Comparison of ENCODE assay signal across 23 cellular contexts in the genomic region with DNA sequence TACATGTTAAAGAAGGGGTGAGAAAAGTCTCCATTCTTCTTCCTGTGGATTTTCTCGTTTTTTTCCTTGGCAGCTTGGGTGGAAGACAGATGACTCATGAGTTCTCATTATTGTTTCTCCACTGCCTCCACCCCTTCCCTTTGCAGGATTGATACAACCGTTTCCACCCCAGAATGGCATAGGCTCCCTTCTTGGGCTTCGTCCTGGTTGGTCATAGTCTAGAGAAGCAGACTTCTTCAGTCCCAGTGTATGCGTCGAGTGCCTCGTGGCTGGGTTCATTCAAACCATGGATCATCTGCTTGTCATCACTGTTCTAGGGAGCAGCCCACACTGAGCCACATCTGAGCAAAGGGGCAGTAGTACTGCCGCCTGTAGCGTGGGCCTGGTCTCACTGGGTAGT. TPM values are rescaled to one million over a fixed set of nuclear protein-coding genes. Genes with fewer than 3 reads are reported as not detected.
DNase-seq lines count a peak whose midpoint lies in the region; FAIRE-seq and TF ChIP-seq lines count a peak whose summit lies in the region.
"Had no signal": no experiment of that assay in that cellular context is flagged by ENCODE, and none has a peak within 500 bp of the region (broad histone marks: within the 10 kb centered on the region; RNA-seq: fewer than 3 reads in every experiment).

No MANE protein-coding gene starts in this region.

- dilution Hi-C loops in keratinocyte (cut with MboI; ENCODE audit: extremely low pct_ligation_motif_present, low sequenced_read_pairs) = no loop called here

- no peak overlapping the region for H3K4me3 Mint-ChIP-seq in endodermal cell
- H3K4me3 Mint-ChIP-seq: activated CD8-positive, alpha-beta T cell treated with anti-CD3 and anti-CD28 coated beads, Interleukin-2, amount 10 ng/mL, durations not matched to agents 7 days and 5 days; CD4-positive, CD25-positive, alpha-beta regulatory T cell; natural killer cell treated with Interleukin-12 subunit alpha and Interleukin-12 subunit beta and Interleukin-15 and Interleukin-18, amount 100 ng/mL, for 72 hours had no signal

- H3K9me3 Mint-ChIP-seq in endodermal cell = no peaks in the 10 kb centered on the region
- H3K9me3 Mint-ChIP-seq: CD4-positive, CD25-positive, alpha-beta regulatory T cell; natural killer cell treated with Interleukin-12 subunit alpha and Interleukin-12 subunit beta and Interleukin-15 and Interleukin-18, amount 100 ng/mL, for 72 hours had no signal

- H3K27me3 Mint-ChIP-seq in endodermal cell (ENCODE audit: insufficient read depth) = no peaks in the 10 kb centered on the region
- H3K27me3 Mint-ChIP-seq: CD4-positive, CD25-positive, alpha-beta regulatory T cell had no signal

- H3K27ac Mint-ChIP-seq in endodermal cell = no peak overlapping the region
- H3K27ac Mint-ChIP-seq: activated CD8-positive, alpha-beta T cell treated with anti-CD3 and anti-CD28 coated beads, Interleukin-2, amount 10 ng/mL, durations not matched to agents 7 days and 5 days; CD4-positive, CD25-positive, alpha-beta regulatory T cell; natural killer cell treated with Interleukin-12 subunit alpha and Interleukin-12 subunit beta and Interleukin-15 and Interleukin-18, amount 100 ng/mL, for 72 hours had no signal

- TF ChIP-seq CTCF in endodermal cell (conservative IDR thresholded peaks at IDR 0.05) = no peak
- TF ChIP-seq CTCF in keratinocyte (optimal IDR thresholded peaks at IDR 0.05 in 1 of 3, IDR thresholded peaks at IDR 0.05 in 1 of 3, conservative IDR thresholded peaks at IDR 0.05 in 1 of 3; ENCODE audit: extremely low read depth in 1 of 3, insufficient read depth in 2 of 3, low read length in 3 of 3) = no peak

- DNase-seq in Daoy (ENCODE audit: low read depth) = peak; percentile 62
- DNase-seq in RPMI7951 (ENCODE audit: low read depth) = peak; percentile 53
- peak; percentile 34 for DNase-seq in endodermal cell
- no peak for DNase-seq in keratinocyte (ENCODE audit: low read depth, low spot score)
- DNase-seq in iPS-NIHi7 (ENCODE audit: extremely low spot score) = no peak
- DNase-seq in mesenteric fat pad (ENCODE audit: low spot score) = no peak
- no peak for DNase-seq in SHP77 (lab: John Stamatoyannopoulos, UW)
- DNase-seq: activated CD4-positive, alpha-beta T cell treated with anti-CD3 and anti-CD28 coated beads for 1 hour; activated CD8-positive, alpha-beta T cell treated with anti-CD3 and anti-CD28 coated beads, Interleukin-2, amount 10 ng/mL, durations not matched to agents 7 days and 5 days; adrenal gland; CD4-positive, CD25-positive, alpha-beta regulatory T cell; glutamatergic neuron; IMR-90; midbrain; NCI-H1417 treated with DMSO at 0.1 percent for 48 hours; NCI-H526; substantia nigra; T-helper 9 cell had no signal

- peaks cover 95% of the 10 kb centered on the region for H3K79me2 ChIP-seq in keratinocyte (ENCODE audit: control insufficient read depth, insufficient read depth, low read length)
- H3K79me2 ChIP-seq: parathyroid adenoma had no signal

- H3K36me3 ChIP-seq in endodermal cell (ENCODE audit: control insufficient read depth, insufficient read depth, low read length) (no peaks in the 10 kb centered on the region), keratinocyte (ENCODE audit: control insufficient read depth in 2 of 2, extremely low read depth in 1 of 2, insufficient read depth in 2 of 2, low read length in 2 of 2) (peaks cover 7 to 10% of the 10 kb centered on the region in 2 experiments)
- H3K36me3 ChIP-seq: adrenal gland, esophagus muscularis mucosa had no signal

- no peak overlapping the region for H2AFZ ChIP-seq in keratinocyte (ENCODE audit: control insufficient read depth, low read length)
- H2AFZ ChIP-seq: parathyroid adenoma had no signal

- H3K4me1 Mint-ChIP-seq in endodermal cell = peaks cover 11% of the 10 kb centered on the region

- no peaks in the 10 kb centered on the region for H3K36me3 Mint-ChIP-seq in endodermal cell (ENCODE audit: low read depth)
- H3K36me3 Mint-ChIP-seq: CD4-positive, CD25-positive, alpha-beta regulatory T cell; natural killer cell treated with Interleukin-12 subunit alpha and Interleukin-12 subunit beta and Interleukin-15 and Interleukin-18, amount 100 ng/mL, for 72 hours had no signal

- H3K27me3 ChIP-seq in endodermal cell (ENCODE audit: control insufficient read depth, insufficient read depth, low read length, poor library complexity, severe bottlenecking) = no peaks in the 10 kb centered on the region
- no peaks in the 10 kb centered on the region for H3K27me3 ChIP-seq in keratinocyte (ENCODE audit: control insufficient read depth, extremely low read depth, insufficient read depth, low read length)
- H3K27me3 ChIP-seq: adrenal gland, esophagus muscularis mucosa had no signal

- FAIRE-seq in keratinocyte (lab: Jason Lieb, UNC) = peak; percentile 51
- FAIRE-seq: H1 had no signal

- H3K9me3 ChIP-seq in endodermal cell (ENCODE audit: control insufficient read depth, low read length) (no peaks in the 10 kb centered on the region), keratinocyte (ENCODE audit: control insufficient read depth, low read depth, low read length) (no peaks in the 10 kb centered on the region)
- H3K9me3 ChIP-seq: adrenal gland, esophagus muscularis mucosa had no signal

- peaks cover 2% of the 10 kb centered on the region for H3K9me1 ChIP-seq in keratinocyte (ENCODE audit: control insufficient read depth, extremely low read depth, insufficient read depth, low read length)

- H3K4me3 ChIP-seq in endodermal cell (ENCODE audit: low read length) (no peak overlapping the region), keratinocyte (ENCODE audit: control insufficient read depth in 2 of 3, extremely low read depth in 1 of 3, insufficient read depth in 2 of 3, low read depth in 1 of 3, low read length in 3 of 3) (no peak overlapping the region)
- H3K4me3 ChIP-seq: adrenal gland, esophagus muscularis mucosa had no signal

- 88 to 95% methylated on average over 5 to 8 of the region's 8 CpGs for WGBS in endodermal cell (ENCODE audit: insufficient coverage in 1 of 2, insufficient read length in 1 of 2), 2 experiments

- H3K4me1 ChIP-seq in endodermal cell (ENCODE audit: control insufficient read depth, insufficient read depth, low read length) (no peaks in the 10 kb centered on the region), keratinocyte (ENCODE audit: control insufficient read depth, extremely low read depth, insufficient read depth, low read length) (peaks cover 72% of the 10 kb centered on the region)

- peaks cover 11% of the 10 kb centered on the region for H4K20me1 ChIP-seq in keratinocyte (ENCODE audit: control insufficient read depth, extremely low read depth, insufficient read depth, low read length)

- H3K27ac ChIP-seq in endodermal cell (ENCODE audit: low read depth, low read length) (no peak overlapping the region), keratinocyte (ENCODE audit: control insufficient read depth, insufficient read depth, low read length) (peak overlapping the region; percentile 65)
- H3K27ac ChIP-seq: adrenal gland, esophagus muscularis mucosa, HL-60, parathyroid adenoma had no signal

- H3K4me2 ChIP-seq in keratinocyte (ENCODE audit: control insufficient read depth, extremely low read depth, insufficient read depth, low read depth, low read length) = peak overlapping the region; percentile 43

- no peak overlapping the region for H3K9ac ChIP-seq in endodermal cell (ENCODE audit: extremely low read depth, low read length, poor library complexity, severe bottlenecking)
- H3K9ac ChIP-seq in keratinocyte (ENCODE audit: control insufficient read depth, extremely low read depth, insufficient read depth, low read length) = no peak overlapping the region
- H3K9ac ChIP-seq: parathyroid adenoma had no signal

RNA-seq across cellular contexts. Expression of gene PTGFRN, which starts 13.7 kb away (rescaled TPM):
- total RNA-seq in Daoy (2014; rRNA removed; shearing (Covaris generic)) = 177 and 219 TPM in 2 replicates
- total RNA-seq in RPMI7951 (2014; rRNA removed; shearing (Covaris generic)) = 76.1 and 101 TPM in 2 replicates
- total RNA-seq in endodermal cell (10 to 100 TPM; 41.6 to 43.2 TPM), mesenteric fat pad (24.0 TPM)
- 46.4 TPM for polyA plus RNA-seq in endodermal cell (2013, experiment 1 of 2)
- polyA plus RNA-seq in endodermal cell (2013, experiment 2 of 2) = 42.7 TPM
- polyA plus RNA-seq in keratinocyte = 153 to 177 TPM (median 172 TPM) in 3 replicates
- polyA plus RNA-seq in keratinocyte (2011; ENCODE audit: low read depth) = 26.7 TPM
- polyA plus RNA-seq in keratinocyte (2011; cell fraction: cytosol; rRNA removed) = 76.8 and 129 TPM in 2 replicates
- 521 and 554 TPM in 2 replicates for polyA plus RNA-seq in keratinocyte (2011; cell fraction: nucleus; rRNA removed)
- polyA plus RNA-seq in keratinocyte (2012; ENCODE audit: low replicate concordance) = 122 and 205 TPM in 2 replicates
- 166 to 258 TPM (median 258 TPM) in 3 replicates for polyA minus RNA-seq in keratinocyte
- polyA minus RNA-seq in keratinocyte (2011; cell fraction: cytosol; rRNA and poly(A)+ RNA removed) = 121 TPM
- 395 and 657 TPM in 2 replicates for polyA minus RNA-seq in keratinocyte (2011; cell fraction: nucleus; rRNA and poly(A)+ RNA removed)

Comparison
In these comparisons a context has a peak if more than half of its experiments do, and no peak if none do; other contexts are left out.
1. DNase-seq: peak in Daoy (single experiment), RPMI7951 (single experiment) and endodermal cell (single experiment); none in keratinocyte (single experiment), iPS-NIHi7 (single experiment), mesenteric fat pad (single experiment) and SHP77 (0 of 2).